ENCODE assay signal across 8 cellular contexts in genomic region chr18:59056706-59057492, GRCh38.
DNase-seq lines count a peak whose midpoint lies in the region; ATAC-seq and TF ChIP-seq lines count a peak whose summit lies in the region.

No MANE protein-coding gene starts in this region.

- no peak overlapping the region for H3K27ac Mint-ChIP-seq in activated naive CD8-positive, alpha-beta T cell treated with anti-CD3 and anti-CD28 coated beads for 36 hours

- no peak overlapping the region for H3K4me3 Mint-ChIP-seq in activated naive CD8-positive, alpha-beta T cell treated with anti-CD3 and anti-CD28 coated beads for 36 hours

- H3K4me1 ChIP-seq in heart left ventricle = peaks cover 0 to 26% (median 6%) of the 10 kb centered on the region in 12 donors

- H3K4me1 Mint-ChIP-seq in activated naive CD8-positive, alpha-beta T cell treated with anti-CD3 and anti-CD28 coated beads for 36 hours = no peaks in the 10 kb centered on the region

- intact Hi-C loops in heart left ventricle (cut with DNase I) = loop anchor here in 8 of 10 donors (1.0 to 10.0 kb wide), 11 partner anchors 52 to 276 kb away; partner anchors contain the start of gene ZNF532 (in 2 of the 8)

- peak; percentile 46 to 77 for DNase-seq in stimulated activated CD4-positive, alpha-beta T cell treated with anti-CD3 and anti-CD28 coated beads, Interleukin-2, amount 100 ng/mL, for 48 hours
- no peak for DNase-seq in stimulated activated CD4-positive, alpha-beta T cell treated with anti-CD3 and anti-CD28 coated beads, Interleukin-4, amount 100 ng/mL, for 4 hours
- DNase-seq in NOMO-1 treated with dmso at 0.1 percent for 144 hours (lab: John Stamatoyannopoulos, UW; ENCODE audit: unreplicated experiment) = peak; percentile 32
- DNase-seq in activated naive CD8-positive, alpha-beta T cell treated with anti-CD3 and anti-CD28 coated beads for 36 hours = peak; percentile 36
- DNase-seq in heart left ventricle = peak; percentile 78 to 85 (median 80)
- DNase-seq in renal cortical epithelial cell (ENCODE audit: low read depth) = peak; percentile 64
- no peak for DNase-seq in middle frontal gyrus (ENCODE audit: extremely low spot score, low spot score)

- no peaks in the 10 kb centered on the region for H3K9me3 Mint-ChIP-seq in activated naive CD8-positive, alpha-beta T cell treated with anti-CD3 and anti-CD28 coated beads for 36 hours

- no peaks in the 10 kb centered on the region for H3K36me3 ChIP-seq in heart left ventricle

- H3K27me3 Mint-ChIP-seq in activated naive CD8-positive, alpha-beta T cell treated with anti-CD3 and anti-CD28 coated beads for 36 hours = peaks cover 19% of the 10 kb centered on the region

- no peak overlapping the region for H3K27ac ChIP-seq in heart left ventricle

- no peaks in the 10 kb centered on the region for H3K9me3 ChIP-seq in heart left ventricle

- WGBS in heart left ventricle, 4 donors = 69 to 72% (median 71%) methylated on average over 15 of the region's 15 CpGs

- ATAC-seq in HG03520 (IDR thresholded peaks at IDR 0.05; ENCODE audit: unreplicated experiment) (peak; percentile 74), heart left ventricle (peak in 3 of 4 donors; percentile 68 to 74 (median 69))

- TF ChIP-seq POLR2A in heart left ventricle (IDR thresholded peaks at IDR 0.05) = no peak

- H3K36me3 Mint-ChIP-seq in activated naive CD8-positive, alpha-beta T cell treated with anti-CD3 and anti-CD28 coated beads for 36 hours = no peaks in the 10 kb centered on the region

- no peaks in the 10 kb centered on the region for H3K27me3 ChIP-seq in heart left ventricle

- TF ChIP-seq CTCF in heart left ventricle (IDR thresholded peaks at IDR 0.05) = peak in 11 of 12 donors; percentile 58 to 93 (median 80)

- H3K4me3 ChIP-seq in heart left ventricle = no peak overlapping the region

Comparison
In these comparisons a context has a peak if more than half of its experiments do, and no peak if none do; other contexts are left out.
1. DNase-seq: peak in stimulated activated CD4-positive, alpha-beta T cell treated with anti-CD3 and anti-CD28 coated beads, Interleukin-2, amount 100 ng/mL, for 48 hours (2 of 2), NOMO-1 treated with dmso at 0.1 percent for 144 hours (single experiment), activated naive CD8-positive, alpha-beta T cell treated with anti-CD3 and anti-CD28 coated beads for 36 hours (single experiment), heart left ventricle (5 of 5) and renal cortical epithelial cell (single experiment); none in stimulated activated CD4-positive, alpha-beta T cell treated with anti-CD3 and anti-CD28 coated beads, Interleukin-4, amount 100 ng/mL, for 4 hours (0 of 2) and middle frontal gyrus (single experiment).